ENCODE assay signal across 20 cellular contexts in genomic region chr10:130615463-130615862, GRCh38.
"Had no signal": no experiment of that assay in that cellular context is flagged by ENCODE, and none has a peak within 500 bp of the region (broad histone marks: within the 10 kb centered on the region; RNA-seq: fewer than 3 reads in every experiment).

No MANE protein-coding gene starts in this region.

- H3K27me3 ChIP-seq: ascending aorta, hepatocyte, tibial artery had no signal

- H2AFZ ChIP-seq: hepatocyte had no signal

- H3K9me3 ChIP-seq: adrenal gland, ascending aorta, pancreas, tibial artery had no signal

- H3K36me3 Mint-ChIP-seq: activated naive CD8-positive, alpha-beta T cell; natural killer cell treated with Interleukin-12 subunit alpha and Interleukin-12 subunit beta and Interleukin-15 and Interleukin-18, amount 100 ng/mL, for 72 hours; stimulated activated effector memory CD8-positive, alpha-beta T cell treated with anti-CD3 and anti-CD28 coated beads, Interleukin-12 subunit alpha, Interleukin-12 subunit beta, amount 100 ng/mL, for 72 hours had no signal

- H3K79me2 ChIP-seq: hepatocyte had no signal

- H3K36me3 ChIP-seq: adrenal gland, ascending aorta, pancreas, tibial artery had no signal

- H3K4me1 Mint-ChIP-seq: stimulated activated effector memory CD8-positive, alpha-beta T cell treated with anti-CD3 and anti-CD28 coated beads, Interleukin-12 subunit alpha, Interleukin-12 subunit beta, amount 100 ng/mL, for 72 hours; stimulated activated naive CD8-positive, alpha-beta T cell treated with anti-CD3 and anti-CD28 coated beads, Interleukin-15, amount 100 ng/mL, for 72 hours had no signal

- H3K27ac Mint-ChIP-seq: activated naive CD8-positive, alpha-beta T cell; natural killer cell treated with Interleukin-12 subunit alpha and Interleukin-12 subunit beta and Interleukin-15 and Interleukin-18, amount 100 ng/mL, for 72 hours; stimulated activated effector memory CD8-positive, alpha-beta T cell treated with anti-CD3 and anti-CD28 coated beads, Interleukin-12 subunit alpha, Interleukin-12 subunit beta, amount 100 ng/mL, for 72 hours; stimulated activated naive CD8-positive, alpha-beta T cell treated with anti-CD3 and anti-CD28 coated beads, Interleukin-15, amount 100 ng/mL, for 72 hours had no signal

- H3K4me1 ChIP-seq: adrenal gland, ascending aorta, pancreas, psoas muscle, tibial artery had no signal

- H3K4me3 ChIP-seq: adrenal gland, ascending aorta, hepatocyte, pancreas, psoas muscle, tibial artery had no signal

- H3K4me3 Mint-ChIP-seq: activated naive CD8-positive, alpha-beta T cell; natural killer cell treated with Interleukin-12 subunit alpha and Interleukin-12 subunit beta and Interleukin-15 and Interleukin-18, amount 100 ng/mL, for 72 hours; stimulated activated effector memory CD8-positive, alpha-beta T cell treated with anti-CD3 and anti-CD28 coated beads, Interleukin-12 subunit alpha, Interleukin-12 subunit beta, amount 100 ng/mL, for 72 hours; stimulated activated naive CD8-positive, alpha-beta T cell treated with anti-CD3 and anti-CD28 coated beads, Interleukin-15, amount 100 ng/mL, for 72 hours had no signal

- H3K27ac ChIP-seq: adrenal gland, ascending aorta, hepatocyte, pancreas, psoas muscle, tibial artery had no signal

- H3K4me2 ChIP-seq: hepatocyte had no signal

- DNase-seq: activated CD4-positive, alpha-beta T cell treated with anti-CD3 and anti-CD28 coated beads for 1 hour; activated CD4-positive, alpha-beta T cell treated with anti-CD3 and anti-CD28 coated beads, Interleukin-2, amount 50 U/mL, for 1 hour; activated naive CD4-positive, alpha-beta T cell; activated T-cell treated with anti-CD3 and anti-CD28 coated beads, Interleukin-2, amount 50 U/mL, for 1 hour; adrenal gland; central memory CD4-positive, alpha-beta T cell; dermis blood vessel endothelial cell; effector memory CD4-positive, alpha-beta T cell; glutamatergic neuron; pancreas; psoas muscle; right cardiac atrium; stimulated activated CD4-positive, alpha-beta T cell treated with anti-CD3 and anti-CD28 coated beads, Interleukin-1b, Interleukin-23, amount 100 ng/mL, for 48 hours; stimulated activated naive CD8-positive, alpha-beta T cell treated with anti-CD3 and anti-CD28 coated beads, Interleukin-15, amount 100 ng/mL, for 72 hours; tibial artery had no signal
